8 cellular contexts compared by ENCODE assay signal in the genomic region with DNA sequence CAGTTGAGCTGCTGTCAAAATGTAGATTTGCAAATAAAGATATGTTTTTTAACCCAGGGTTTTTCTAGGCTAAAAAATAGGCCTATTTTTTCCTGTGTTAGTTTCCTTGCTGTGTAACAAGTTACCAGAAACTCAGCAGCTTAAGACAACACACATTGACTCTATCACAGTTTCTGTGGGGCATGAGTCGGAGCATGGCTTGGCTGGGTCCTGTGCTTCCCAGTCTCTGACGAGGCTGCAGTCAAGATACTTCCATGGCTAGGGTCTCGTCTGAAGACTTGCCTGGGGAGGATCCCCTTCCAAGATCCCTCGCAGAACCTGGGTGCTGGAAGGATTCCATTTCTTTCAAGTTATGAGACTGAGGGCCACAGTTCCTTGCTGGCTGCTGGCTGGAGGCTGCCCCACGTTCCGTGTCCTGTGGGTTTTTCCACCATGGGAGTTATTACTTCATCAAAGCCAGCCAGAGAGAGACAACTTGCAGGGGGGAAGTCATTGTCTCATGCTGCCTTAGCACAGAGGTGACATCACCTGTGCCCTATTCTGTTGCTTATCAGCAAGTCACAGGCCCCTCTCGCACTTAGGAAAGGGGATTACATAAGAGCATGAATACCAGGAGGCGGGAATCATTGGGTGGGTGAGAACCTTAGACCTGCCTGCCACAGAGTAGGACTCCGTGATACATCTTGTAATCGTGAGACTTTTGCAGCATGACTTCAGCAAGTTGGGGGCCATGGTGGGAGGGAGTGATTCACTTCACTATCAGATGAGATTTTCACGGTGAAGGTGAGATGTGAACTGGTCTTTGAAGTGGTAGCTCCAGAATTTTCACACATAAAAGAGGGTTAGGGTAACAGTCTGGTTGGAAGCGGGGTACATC.
DNase-seq lines count a peak whose midpoint lies in the region; ATAC-seq and TF ChIP-seq lines count a peak whose summit lies in the region.
"Had no signal": no experiment of that assay in that cellular context is flagged by ENCODE, and none has a peak within 500 bp of the region (broad histone marks: within the 10 kb centered on the region; RNA-seq: fewer than 3 reads in every experiment).

No MANE protein-coding gene starts in this region.

- no peaks in the 10 kb centered on the region for H3K9me3 Mint-ChIP-seq in T-cell

- H3K4me3 ChIP-seq in HEK293 (ENCODE audit: low read depth, low read length) (no peak overlapping the region), epithelial cell of esophagus (ENCODE audit: low read length) (no peak overlapping the region), gastrocnemius medialis (no peak overlapping the region)

- no peak overlapping the region for H3K4me3 Mint-ChIP-seq in T-cell

- H3K36me3 ChIP-seq in HEK293 (ENCODE audit: control insufficient read depth in 2 of 2, insufficient read depth in 1 of 2, low read length in 2 of 2) (no peaks in the 10 kb centered on the region), gastrocnemius medialis (no peaks in the 10 kb centered on the region)

- H3K27me3 Mint-ChIP-seq in T-cell: no peaks in the 10 kb centered on the region

- in situ Hi-C loops in gastrocnemius medialis (cut with MboI; ENCODE audit: low sequenced_read_pairs in 4 of 4): no loop called here

- H3K36me3 Mint-ChIP-seq in T-cell: no peaks in the 10 kb centered on the region

- TF ChIP-seq CTCF in HEK293 (tag by site-specific recombination; IDR thresholded peaks at IDR 0.05) (no peak), epithelial cell of esophagus (IDR thresholded peaks at IDR 0.05; ENCODE audit: insufficient read depth, low read depth, low read length, missing control alignments) (no peak), gastrocnemius medialis (IDR thresholded peaks at IDR 0.05 in 4 of 5, conservative IDR thresholded peaks at IDR 0.05 in 1 of 5) (no peak)

- intact Hi-C loops in gastrocnemius medialis (cut with DNase I; ENCODE audit: low total_unique reads): no loop called here

- peak in 2 of 34 experiments; percentile 2 to 18 for DNase-seq in T-cell
- peak; percentile 48 for DNase-seq in epithelial cell of esophagus (ENCODE audit: low read depth)
- no peak for DNase-seq in gastrocnemius medialis
- no peak for DNase-seq in NCI-H69 (lab: John Stamatoyannopoulos, UW)
- DNase-seq in D341Med (ENCODE audit: low spot score): no peak
- no peak for DNase-seq in COLO829 (ENCODE audit: low spot score)
- DNase-seq: GDM1 had no signal

- H3K4me1 ChIP-seq in HEK293 (ENCODE audit: control insufficient read depth, insufficient read depth, low read length) (no peaks in the 10 kb centered on the region), gastrocnemius medialis (peaks cover 49 to 57% of the 10 kb centered on the region in 2 donors)

- no peak overlapping the region for H3K27ac ChIP-seq in HEK293 (ENCODE audit: extremely low read depth, low read depth, low read length)
- H3K27ac ChIP-seq in gastrocnemius medialis: peak overlapping the region in 3 of 4 donors; percentile 50 to 56 (median 56)

- H3K9me3 ChIP-seq in HEK293 (ENCODE audit: control insufficient read depth, insufficient read depth, low read depth, low read length) (no peaks in the 10 kb centered on the region), gastrocnemius medialis (no peaks in the 10 kb centered on the region)

- no peaks in the 10 kb centered on the region for H3K27me3 ChIP-seq in gastrocnemius medialis

- H3K4me1 Mint-ChIP-seq in T-cell: peaks cover 3 to 33% (median 32%) of the 10 kb centered on the region in 3 donors

- TF ChIP-seq POLR2A in gastrocnemius medialis (IDR thresholded peaks at IDR 0.05): no peak

- ATAC-seq in T-cell (replicated peaks in 1 of 4): peak; percentile 9 to 37 (median 32)
- no peak for ATAC-seq in gastrocnemius medialis

- POLR2A ChIA-PET in HEK293 (lab: Yijun Ruan, JAX) (no interaction called here), T-cell (lab: Charles Lee) (no interaction called here)

- CTCF ChIA-PET in HEK293 (lab: Yijun Ruan, JAX): interaction anchor here (0.6 kb wide), 1 partner anchor 119 kb away, joined by 3 read pairs; no protein-coding TSS in a partner anchor
- CTCF ChIA-PET in T-cell (lab: Charles Lee): interaction anchor here in 1 of 2 donors (1.0 kb wide), 1 partner anchor 219 kb away, joined by 3 read pairs; no protein-coding TSS in a partner anchor

- H3K27ac Mint-ChIP-seq in T-cell: peak overlapping the region; percentile 34 to 45

TF ChIP-seq in HEK293, 187 proteins besides CTCF, POLR2A, EP300 and RAD21 (continues in another document):
- TF ChIP-seq ZFHX2 (tag by site-specific recombination; conservative IDR thresholded peaks at IDR 0.05) (peak; percentile 49), ZNF132 (tag by site-specific recombination; IDR thresholded peaks at IDR 0.05; ENCODE audit: borderline replicate concordance) (no peak), PATZ1 (tag by site-specific recombination; IDR thresholded peaks at IDR 0.05) (peak; percentile 61), SP7 (tag by site-specific recombination; IDR thresholded peaks at IDR 0.05) (peak; percentile 82), IKZF3 (tag by site-specific recombination; IDR thresholded peaks at IDR 0.05) (0 out of 2 replicates have a peak, but pooled peaks have one; percentile 18), ZNF157 (tag by site-specific recombination; IDR thresholded peaks at IDR 0.05) (no peak), ZNF366 (tag by site-specific recombination; conservative IDR thresholded peaks at IDR 0.05) (peak; percentile 74), ZNF629 (tag by site-specific recombination; IDR thresholded peaks at IDR 0.05) (peak; percentile 91), INSM2 (tag by site-specific recombination; IDR thresholded peaks at IDR 0.05) (no peak), ZNF155 (tag by site-specific recombination; IDR thresholded peaks at IDR 0.05) (no peak), GLIS1 (tag by site-specific recombination; IDR thresholded peaks at IDR 0.05) (peak; percentile 66), RBAK (tag by site-specific recombination; IDR thresholded peaks at IDR 0.05) (no peak), ZNF600 (tag by site-specific recombination; IDR thresholded peaks at IDR 0.05) (peak; percentile 53; the same call in 1 of the 2 replicates)
- TF ChIP-seq, protein P1, sequence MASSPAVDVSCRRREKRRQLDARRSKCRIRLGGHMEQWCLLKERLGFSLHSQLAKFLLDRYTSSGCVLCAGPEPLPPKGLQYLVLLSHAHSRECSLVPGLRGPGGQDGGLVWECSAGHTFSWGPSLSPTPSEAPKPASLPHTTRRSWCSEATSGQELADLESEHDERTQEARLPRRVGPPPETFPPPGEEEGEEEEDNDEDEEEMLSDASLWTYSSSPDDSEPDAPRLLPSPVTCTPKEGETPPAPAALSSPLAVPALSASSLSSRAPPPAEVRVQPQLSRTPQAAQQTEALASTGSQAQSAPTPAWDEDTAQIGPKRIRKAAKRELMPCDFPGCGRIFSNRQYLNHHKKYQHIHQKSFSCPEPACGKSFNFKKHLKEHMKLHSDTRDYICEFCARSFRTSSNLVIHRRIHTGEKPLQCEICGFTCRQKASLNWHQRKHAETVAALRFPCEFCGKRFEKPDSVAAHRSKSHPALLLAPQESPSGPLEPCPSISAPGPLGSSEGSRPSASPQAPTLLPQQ (tag by site-specific recombination; IDR thresholded peaks at IDR 0.05): peak; percentile 62; the same call in 1 of the 2 replicates
- TF ChIP-seq, protein P2, sequence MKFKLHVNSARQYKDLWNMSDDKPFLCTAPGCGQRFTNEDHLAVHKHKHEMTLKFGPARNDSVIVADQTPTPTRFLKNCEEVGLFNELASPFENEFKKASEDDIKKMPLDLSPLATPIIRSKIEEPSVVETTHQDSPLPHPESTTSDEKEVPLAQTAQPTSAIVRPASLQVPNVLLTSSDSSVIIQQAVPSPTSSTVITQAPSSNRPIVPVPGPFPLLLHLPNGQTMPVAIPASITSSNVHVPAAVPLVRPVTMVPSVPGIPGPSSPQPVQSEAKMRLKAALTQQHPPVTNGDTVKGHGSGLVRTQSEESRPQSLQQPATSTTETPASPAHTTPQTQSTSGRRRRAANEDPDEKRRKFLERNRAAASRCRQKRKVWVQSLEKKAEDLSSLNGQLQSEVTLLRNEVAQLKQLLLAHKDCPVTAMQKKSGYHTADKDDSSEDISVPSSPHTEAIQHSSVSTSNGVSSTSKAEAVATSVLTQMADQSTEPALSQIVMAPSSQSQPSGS (tag by site-specific recombination; IDR thresholded peaks at IDR 0.05; ENCODE audit: low read depth): peak; percentile 92

Comparison
In these comparisons a context has a peak if more than half of its experiments do, and no peak if none do; other contexts are left out.
1. ATAC-seq: peak in T-cell (4 of 4); none in gastrocnemius medialis (0 of 2).